12 cellular contexts compared by ENCODE assay signal in genomic region chr11:115660072-115660805, GRCh38.
DNase-seq lines count a peak whose midpoint lies in the region; ATAC-seq and TF ChIP-seq lines count a peak whose summit lies in the region.
"Had no signal": no experiment of that assay in that cellular context is flagged by ENCODE, and none has a peak within 500 bp of the region (broad histone marks: within the 10 kb centered on the region; RNA-seq: fewer than 3 reads in every experiment).

No MANE protein-coding gene starts in this region.

- H3K27ac Mint-ChIP-seq in brain = peak overlapping the region in 3 of 5 experiments; percentile 22 to 89 (median 81)

- ATAC-seq in HG02610 (IDR thresholded peaks at IDR 0.05; ENCODE audit: unreplicated experiment) = no peak

- H3K4me3 Mint-ChIP-seq in brain = peak overlapping the region; percentile 80 to 86 (median 83)

- no peaks in the 10 kb centered on the region for H3K36me3 Mint-ChIP-seq in brain

- peaks cover 3 to 14% (median 11%) of the 10 kb centered on the region in 5 experiments for H3K9me3 Mint-ChIP-seq in brain

- TF ChIP-seq EP300 in transverse colon (IDR thresholded peaks at IDR 0.05; ENCODE audit: low read depth) = no peak

- no peak for TF ChIP-seq POLR2A in testis (IDR thresholded peaks at IDR 0.05)
- no peak for TF ChIP-seq POLR2A in transverse colon (IDR thresholded peaks at IDR 0.05)

- no peaks in the 10 kb centered on the region for H3K27me3 ChIP-seq in testis
- peaks cover 45% of the 10 kb centered on the region for H3K27me3 ChIP-seq in transverse colon
- H3K27me3 ChIP-seq: MG63 had no signal

- no peak for TF ChIP-seq CTCF in brain (conservative IDR thresholded peaks at IDR 0.05)
- no peak for TF ChIP-seq CTCF in testis (IDR thresholded peaks at IDR 0.05)
- TF ChIP-seq CTCF in transverse colon (IDR thresholded peaks at IDR 0.05) = no peak

- intact Hi-C loops in testis (cut with DNase I; ENCODE audit: low total_unique reads) = no loop called here
- intact Hi-C loops in transverse colon (cut with DNase I; ENCODE audit: low total_unique reads) = no loop called here

- H3K27me3 Mint-ChIP-seq in brain = peaks cover 20% of the 10 kb centered on the region

- DNase-seq in NCI-H2081 (lab: John Stamatoyannopoulos, UW) = peak; percentile 35 to 70
- no peak for DNase-seq in NCI-H2081 treated with DMSO at 0.1 percent for 48 hours (lab: John Stamatoyannopoulos, UW)
- peak; percentile 39 for DNase-seq in iPS-NIHi11 (ENCODE audit: low spot score)
- no peak for DNase-seq in testis
- no peak for DNase-seq in transverse colon
- no peak for DNase-seq in activated CD8-positive, alpha-beta memory T cell treated with anti-CD3 and anti-CD28 coated beads for 24 hours
- DNase-seq: 8988T, DND-41 had no signal

- in situ Hi-C loops in transverse colon (cut with MboI; ENCODE audit: low pct_ligation_motif_present in 1 of 4, low pct_unique_long_range_greater_than_20kb in 1 of 4, low sequenced_read_pairs in 3 of 4) = no loop called here

- H3K4me1 ChIP-seq in testis (no peaks in the 10 kb centered on the region), transverse colon (peaks cover 0 to 13% (median 7%) of the 10 kb centered on the region in 4 donors)

- H3K27ac ChIP-seq in testis = no peak overlapping the region
- H3K27ac ChIP-seq in transverse colon = no peak overlapping the region
- H3K27ac ChIP-seq: neutrophil had no signal

- H3K36me3 ChIP-seq in testis (ENCODE audit: low read depth, missing control alignments) (no peaks in the 10 kb centered on the region), transverse colon (no peaks in the 10 kb centered on the region)
- H3K36me3 ChIP-seq: MG63, neutrophil had no signal

- WGBS in testis, 2 donors = 38 to 44% methylated on average over 26 to 30 of the region's 30 CpGs
- 14 to 39% methylated on average over 1 to 30 of the region's 30 CpGs for WGBS in transverse colon (ENCODE audit: low coverage in 1 of 2), 2 donors

- H3K9me3 ChIP-seq in testis (no peaks in the 10 kb centered on the region), transverse colon (no peaks in the 10 kb centered on the region)
- H3K9me3 ChIP-seq: MG63, neutrophil had no signal

- H3K4me1 Mint-ChIP-seq in brain = peaks cover 48% of the 10 kb centered on the region

- H3K4me3 ChIP-seq in testis (peak overlapping the region; percentile 43), transverse colon (peak overlapping the region in 1 of 4 donors; percentile 37)
- H3K4me3 ChIP-seq: MG63 had no signal

Comparison
In these comparisons a context has a peak if more than half of its experiments do, and no peak if none do; other contexts are left out.
1. DNase-seq: peak in NCI-H2081 (2 of 2) and iPS-NIHi11 (single experiment); none in NCI-H2081 treated with DMSO at 0.1 percent for 48 hours (single experiment), testis (single experiment), transverse colon (single experiment) and activated CD8-positive, alpha-beta memory T cell treated with anti-CD3 and anti-CD28 coated beads for 24 hours (single experiment).